In the genomic region with DNA sequence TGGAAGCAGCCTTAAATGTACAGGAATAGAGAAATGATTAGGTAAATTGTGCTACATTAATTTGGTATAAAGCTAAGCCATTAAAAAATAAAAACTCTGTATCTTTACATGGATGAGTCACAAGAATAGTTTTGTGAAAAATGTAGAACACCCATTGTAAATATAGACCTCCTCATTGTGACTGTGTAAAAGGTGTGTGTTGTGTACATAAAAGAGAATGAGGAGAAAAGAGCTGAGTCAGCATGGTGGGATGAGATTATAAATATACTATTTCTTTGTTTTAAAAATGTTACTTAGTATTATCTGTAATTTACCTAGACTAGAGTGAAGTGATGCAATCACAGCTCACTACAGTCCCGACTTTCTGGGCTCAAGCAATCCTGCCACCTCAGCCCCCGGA, we compare ENCODE assay signal across 19 cellular contexts.
"Had no signal": no experiment of that assay in that cellular context is flagged by ENCODE, and none has a peak within 500 bp of the region (broad histone marks: within the 10 kb centered on the region; RNA-seq: fewer than 3 reads in every experiment).

No MANE protein-coding gene starts in this region.

- H3K9me3 Mint-ChIP-seq: natural killer cell treated with Interleukin-12 subunit alpha and Interleukin-12 subunit beta and Interleukin-15 and Interleukin-18, amount 100 ng/mL, for 72 hours; neural progenitor cell had no signal

- H3K4me1 ChIP-seq: neural progenitor cell, right atrium auricular region, tibial artery, upper lobe of right lung, vagina had no signal

- ATAC-seq: heart left ventricle; left colon; natural killer cell treated with Interleukin-12 subunit alpha and Interleukin-12 subunit beta and Interleukin-15 and Interleukin-18, amount 100 ng/mL, for 72 hours; upper lobe of right lung had no signal

- H3K27me3 Mint-ChIP-seq: natural killer cell treated with Interleukin-12 subunit alpha and Interleukin-12 subunit beta and Interleukin-15 and Interleukin-18, amount 100 ng/mL, for 72 hours had no signal

- H3K27ac Mint-ChIP-seq: natural killer cell treated with Interleukin-12 subunit alpha and Interleukin-12 subunit beta and Interleukin-15 and Interleukin-18, amount 100 ng/mL, for 72 hours; neural progenitor cell had no signal

- DNase-seq: effector memory CD4-positive, alpha-beta T cell; heart left ventricle; hippocampal formation; left colon; left ventricle myocardium superior; mesenchymal stem cell; midbrain; nucleus accumbens; ovary; small intestine; stimulated activated CD4-positive, alpha-beta T cell treated with anti-CD3 and anti-CD28 coated beads, Interleukin-12 subunit alpha, Interleukin-12 subunit beta, amount 100 ng/mL, for 4 hours; stimulated activated naive CD4-positive, alpha-beta T cell treated with Interleukin-2 at 50 U/mL for 16 hours; tibial artery; upper lobe of right lung had no signal

- H3K4me3 Mint-ChIP-seq: natural killer cell treated with Interleukin-12 subunit alpha and Interleukin-12 subunit beta and Interleukin-15 and Interleukin-18, amount 100 ng/mL, for 72 hours; neural progenitor cell had no signal

- H3K36me3 ChIP-seq: heart left ventricle, neural progenitor cell, ovary, right atrium auricular region, tibial artery, upper lobe of right lung, vagina had no signal

- H3K9me3 ChIP-seq: heart left ventricle, ovary, right atrium auricular region, tibial artery, upper lobe of right lung, vagina had no signal

- H3K9ac ChIP-seq: neural progenitor cell had no signal

- H3K4me3 ChIP-seq: heart left ventricle, lung, neural progenitor cell, ovary, right atrium auricular region, tibial artery, upper lobe of right lung, vagina had no signal

- H3K36me3 Mint-ChIP-seq: natural killer cell treated with Interleukin-12 subunit alpha and Interleukin-12 subunit beta and Interleukin-15 and Interleukin-18, amount 100 ng/mL, for 72 hours had no signal

- H3K27me3 ChIP-seq: heart left ventricle, neural progenitor cell, ovary, right atrium auricular region, tibial artery, upper lobe of right lung, vagina had no signal

- H3K27ac ChIP-seq: heart left ventricle, neural progenitor cell, ovary, right atrium auricular region, tibial artery, upper lobe of right lung, vagina had no signal

- H3K4me1 Mint-ChIP-seq: neural progenitor cell had no signal
